Comparison of ENCODE assay signal across 23 cellular contexts in genomic region chr11:13065200-13065787, GRCh38. TPM values are rescaled to one million over a fixed set of nuclear protein-coding genes. Genes with fewer than 3 reads are reported as not detected.
"Had no signal": no experiment of that assay in that cellular context is flagged by ENCODE, and none has a peak within 500 bp of the region (broad histone marks: within the 10 kb centered on the region; RNA-seq: fewer than 3 reads in every experiment).

No MANE protein-coding gene starts in this region.

- H3K4me3 ChIP-seq: left ventricle myocardium inferior, prostate gland, right atrium auricular region, upper lobe of right lung had no signal

- H3K4me1 Mint-ChIP-seq: activated CD4-positive, alpha-beta memory T cell treated with anti-CD3 and anti-CD28 coated beads, Interleukin-2, amount 10 ng/mL, durations not matched to agents 7 days and 5 days; activated CD4-positive, alpha-beta T cell treated with anti-CD3 and anti-CD28 coated beads, Interleukin-2, amount 10 ng/mL, durations not matched to agents 24 days and 14 days; activated naive CD4-positive, alpha-beta T cell treated with anti-CD3 and anti-CD28 coated beads, Interleukin-2, amount 10 ng/mL, durations not matched to agents 7 days and 5 days had no signal

- H3K4me1 ChIP-seq: left ventricle myocardium inferior, prostate gland, right atrium auricular region, upper lobe of right lung had no signal

- H3K27me3 ChIP-seq: right atrium auricular region, upper lobe of right lung had no signal

- DNase-seq: activated CD4-positive, alpha-beta memory T cell treated with anti-CD3 and anti-CD28 coated beads, Interleukin-2, amount 10 ng/mL, durations not matched to agents 7 days and 5 days; activated CD4-positive, alpha-beta T cell treated with anti-CD3 and anti-CD28 coated beads, Interleukin-2, amount 10 ng/mL, durations not matched to agents 24 days and 14 days; activated effector memory CD4-positive, alpha-beta T cell treated with anti-CD3 and anti-CD28 coated beads, Interleukin-2, amount 50 U/mL, for 16 hours; activated naive CD4-positive, alpha-beta T cell treated with anti-CD3 and anti-CD28 coated beads, Interleukin-2, amount 10 ng/mL, durations not matched to agents 7 days and 5 days; amygdala; cerebellar nuclear complex; cortex of kidney; effector CD4-positive, alpha-beta T cell; erythroblast; foreskin fibroblast; left ventricle myocardium inferior; mammary epithelial cell; midbrain; stimulated activated CD4-positive, alpha-beta T cell treated with anti-CD3 and anti-CD28 coated beads, Interleukin-12 subunit alpha, Interleukin-12 subunit beta, amount 100 ng/mL, for 4 hours; stimulated activated CD4-positive, alpha-beta T cell treated with anti-CD3 and anti-CD28 coated beads, Interleukin-4, amount 100 ng/mL, for 4 hours; stimulated activated naive CD8-positive, alpha-beta T cell treated with anti-CD3 and anti-CD28 coated beads, Interleukin-15, Interleukin-2, amounts not matched to agents 100 U/mL and 50 U/mL, for 24 hours; upper lobe of right lung had no signal

- H3K27ac ChIP-seq: left ventricle myocardium inferior, prostate gland, right atrium auricular region, upper lobe of right lung had no signal

- FAIRE-seq: bronchial epithelial cell had no signal

- ATAC-seq: natural killer cell treated with Interleukin-12 subunit alpha and Interleukin-12 subunit beta and Interleukin-15 and Interleukin-18, amount 100 ng/mL, for 72 hours; stimulated activated naive CD8-positive, alpha-beta T cell treated with anti-CD3 and anti-CD28 coated beads, Interleukin-15, Interleukin-2, amounts not matched to agents 100 U/mL and 50 U/mL, for 24 hours; upper lobe of right lung had no signal

- H3K9me3 ChIP-seq: left ventricle myocardium inferior, prostate gland, right atrium auricular region, upper lobe of right lung had no signal

- H3K27ac Mint-ChIP-seq: activated CD4-positive, alpha-beta memory T cell treated with anti-CD3 and anti-CD28 coated beads, Interleukin-2, amount 10 ng/mL, durations not matched to agents 7 days and 5 days; activated CD4-positive, alpha-beta T cell treated with anti-CD3 and anti-CD28 coated beads, Interleukin-2, amount 10 ng/mL, durations not matched to agents 24 days and 14 days; activated naive CD4-positive, alpha-beta T cell treated with anti-CD3 and anti-CD28 coated beads, Interleukin-2, amount 10 ng/mL, durations not matched to agents 7 days and 5 days; natural killer cell treated with Interleukin-12 subunit alpha and Interleukin-12 subunit beta and Interleukin-15 and Interleukin-18, amount 100 ng/mL, for 72 hours had no signal

- H3K9me3 Mint-ChIP-seq: activated CD4-positive, alpha-beta memory T cell treated with anti-CD3 and anti-CD28 coated beads, Interleukin-2, amount 10 ng/mL, durations not matched to agents 7 days and 5 days; activated naive CD4-positive, alpha-beta T cell treated with anti-CD3 and anti-CD28 coated beads, Interleukin-2, amount 10 ng/mL, durations not matched to agents 7 days and 5 days had no signal

- H3K36me3 Mint-ChIP-seq: activated naive CD4-positive, alpha-beta T cell treated with anti-CD3 and anti-CD28 coated beads, Interleukin-2, amount 10 ng/mL, durations not matched to agents 7 days and 5 days; natural killer cell treated with Interleukin-12 subunit alpha and Interleukin-12 subunit beta and Interleukin-15 and Interleukin-18, amount 100 ng/mL, for 72 hours had no signal

- H3K4me3 Mint-ChIP-seq: activated CD4-positive, alpha-beta memory T cell treated with anti-CD3 and anti-CD28 coated beads, Interleukin-2, amount 10 ng/mL, durations not matched to agents 7 days and 5 days; activated CD4-positive, alpha-beta T cell treated with anti-CD3 and anti-CD28 coated beads, Interleukin-2, amount 10 ng/mL, durations not matched to agents 24 days and 14 days; activated naive CD4-positive, alpha-beta T cell treated with anti-CD3 and anti-CD28 coated beads, Interleukin-2, amount 10 ng/mL, durations not matched to agents 7 days and 5 days; natural killer cell treated with Interleukin-12 subunit alpha and Interleukin-12 subunit beta and Interleukin-15 and Interleukin-18, amount 100 ng/mL, for 72 hours had no signal

- H3K36me3 ChIP-seq: left ventricle myocardium inferior, prostate gland, right atrium auricular region, upper lobe of right lung had no signal

RNA-seq across cellular contexts. Expression of gene RASSF10, which starts 56.2 kb away (rescaled TPM):
- total RNA-seq: activated CD4-positive, alpha-beta memory T cell treated with anti-CD3 and anti-CD28 coated beads, Interleukin-2, amount 10 ng/mL, durations not matched to agents 7 days and 5 days; activated CD4-positive, alpha-beta T cell treated with anti-CD3 and anti-CD28 coated beads, Interleukin-2, amount 10 ng/mL, durations not matched to agents 24 days and 14 days; fibroblast of lung; natural killer cell treated with Interleukin-12 subunit alpha and Interleukin-12 subunit beta and Interleukin-15 and Interleukin-18, amount 100 ng/mL, for 72 hours; T-helper 2 cell treated with Interferon-gamma antibody and Interleukin-4, amounts not matched to agents 100 ng/mL and 5 ng/mL, for 36 hours had no signal
- polyA plus RNA-seq: fibroblast of lung had no signal
